ENCODE assay signal across 8 cellular contexts in the genomic region with DNA sequence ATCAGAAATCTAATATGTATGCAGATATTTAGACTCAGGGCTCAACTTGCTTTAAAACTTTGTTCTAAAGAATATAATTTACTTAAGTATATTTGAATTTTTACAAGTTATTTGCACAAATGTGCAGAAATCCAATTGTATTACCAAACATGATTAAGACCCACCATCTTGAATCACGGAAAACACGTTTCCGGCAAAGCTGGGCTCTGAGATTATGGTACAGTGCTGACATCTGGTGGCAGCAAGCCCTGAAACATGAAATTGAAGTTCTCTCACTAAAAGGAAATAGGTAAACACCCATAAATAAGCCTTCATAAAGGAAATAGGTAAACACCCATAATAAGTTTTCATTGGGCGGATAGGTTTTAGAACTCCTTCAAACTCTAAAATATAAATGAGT.
DNase-seq lines count a peak whose midpoint lies in the region; ATAC-seq and TF ChIP-seq lines count a peak whose summit lies in the region.

No MANE protein-coding gene starts in this region.

- H3K4me1 Mint-ChIP-seq in glutamatergic neuron (ENCODE audit: low read depth, unreplicated experiment) = peaks cover 13% of the 10 kb centered on the region

- DNase-seq in GM12864 (ENCODE audit: low read depth) (peak; percentile 13), Kasumi-1 (lab: John Stamatoyannopoulos, UW) (peak; percentile 22 to 45), SK-N-MC (ENCODE audit: low read depth, low spot score) (no peak), glutamatergic neuron (peak; percentile 61), putamen (ENCODE audit: low spot score) (peak; percentile 34)
- DNase-seq in activated naive CD4-positive, alpha-beta T cell treated with anti-CD3 and anti-CD28 coated beads, Interleukin-2, amount 50 U/mL, for 16 hours = peak; percentile 55

- peak; percentile 47 for TF ChIP-seq CTCF in GM12864 (IDR thresholded peaks at IDR 0.05; ENCODE audit: low read depth, low read length, missing control alignments)
- TF ChIP-seq CTCF in glutamatergic neuron (IDR thresholded peaks at IDR 0.05; ENCODE audit: partially characterized antibody, unreplicated experiment) = peak; percentile 24

- H3K9ac ChIP-seq in SK-N-MC (ENCODE audit: insufficient read length) = no peak overlapping the region

- no peaks in the 10 kb centered on the region for H3K36me3 ChIP-seq in SK-N-MC (ENCODE audit: insufficient read depth, low read length)

- H3K27ac Mint-ChIP-seq in glutamatergic neuron (ENCODE audit: unreplicated experiment) = peak overlapping the region; percentile 28

- no peaks in the 10 kb centered on the region for H3K9me3 Mint-ChIP-seq in glutamatergic neuron (ENCODE audit: unreplicated experiment)

- H3K4me3 Mint-ChIP-seq in glutamatergic neuron (ENCODE audit: unreplicated experiment) = no peak overlapping the region

- TF ChIP-seq POLR2A in GM18505 (IDR thresholded peaks at IDR 0.05; ENCODE audit: borderline replicate concordance, extremely low read depth, insufficient read depth, insufficient read length) = no peak

- H3K4me3 ChIP-seq in GM12864 (ENCODE audit: low read depth, low read length) = no peak overlapping the region
- H3K4me3 ChIP-seq in SK-N-MC = peak overlapping the region; percentile 38; the same call in 1 of the 2 replicates

- no peaks in the 10 kb centered on the region for H3K27me3 Mint-ChIP-seq in glutamatergic neuron (ENCODE audit: unreplicated experiment)

- no peaks in the 10 kb centered on the region for H3K36me3 Mint-ChIP-seq in glutamatergic neuron (ENCODE audit: unreplicated experiment)

- no peaks in the 10 kb centered on the region for H3K9me3 ChIP-seq in SK-N-MC (ENCODE audit: low read depth, low read length)

- peak overlapping the region; percentile 64 for H3K27ac ChIP-seq in SK-N-MC

- ATAC-seq in GM19455 (IDR thresholded peaks at IDR 0.05; ENCODE audit: unreplicated experiment) = no peak
- ATAC-seq in GM18505 (IDR thresholded peaks at IDR 0.05; ENCODE audit: unreplicated experiment) = no peak
